In the genomic region with DNA sequence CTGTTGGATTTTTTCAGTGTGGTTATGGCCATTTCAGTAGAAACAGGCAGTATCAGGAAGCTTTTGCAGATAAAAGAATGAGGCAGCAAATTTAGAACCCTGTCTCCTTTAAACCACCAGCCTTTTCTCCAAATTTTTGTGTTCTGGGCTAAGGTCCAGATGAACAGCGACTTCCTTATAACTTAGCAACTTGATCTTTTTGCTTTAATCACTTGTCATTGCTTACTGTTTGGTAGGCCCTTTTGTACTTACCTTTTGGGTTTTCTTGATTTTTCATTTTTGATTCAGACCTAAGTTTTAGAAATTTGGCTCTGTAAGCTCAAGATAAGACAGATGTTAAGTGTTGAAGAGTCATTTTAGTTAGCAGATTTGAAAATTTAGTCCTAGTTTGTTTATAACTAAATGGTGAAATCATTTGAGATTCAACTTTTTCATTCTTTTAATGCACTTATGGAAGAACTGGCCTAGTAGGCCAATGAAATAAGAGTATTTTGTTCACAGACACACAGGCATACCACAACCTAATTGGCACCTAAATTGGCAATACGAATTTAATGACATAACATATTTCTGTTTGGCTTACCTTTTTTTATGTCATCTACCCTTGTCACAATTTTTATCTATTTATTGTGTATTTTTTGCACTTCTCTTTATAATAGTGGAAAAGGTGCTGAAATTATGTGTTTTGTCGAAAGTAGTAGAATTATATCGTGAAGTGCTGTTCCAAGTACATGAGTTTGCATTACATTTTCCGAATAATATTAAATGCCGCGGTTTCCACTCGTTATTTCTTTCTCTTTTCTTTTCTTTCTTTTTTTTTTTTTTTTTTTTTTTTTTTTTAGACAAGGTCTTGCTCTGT, we compare ENCODE assay signal across 8 cellular contexts. TPM values are rescaled to one million over a fixed set of nuclear protein-coding genes. Genes with fewer than 3 reads are reported as not detected.
DNase-seq lines count a peak whose midpoint lies in the region; ATAC-seq, FAIRE-seq and TF ChIP-seq lines count a peak whose summit lies in the region.

No MANE protein-coding gene starts in this region.

- H3K27me3 ChIP-seq in MM.1S (replicated peaks; ENCODE audit: insufficient read depth, low read length) (no peaks in the 10 kb centered on the region), neural progenitor cell (no peaks in the 10 kb centered on the region)

- H3K27ac Mint-ChIP-seq in Calu3 (ENCODE audit: unreplicated experiment) = peak overlapping the region; percentile 31
- H3K27ac Mint-ChIP-seq in neural progenitor cell = no peak overlapping the region

- H3K9ac ChIP-seq in MM.1S (ENCODE audit: low read length) (peak overlapping the region; percentile 72; the same call in 1 of the 2 replicates), neural progenitor cell (peak overlapping the region; percentile 47)

- H3K4me2 ChIP-seq in MM.1S (ENCODE audit: low read depth, low read length) = peak overlapping the region; percentile 85
- H3K4me2 ChIP-seq in neural progenitor cell = peak overlapping the region; percentile 78

- H3K4me3 Mint-ChIP-seq in Calu3 (ENCODE audit: low read depth, unreplicated experiment) = peak overlapping the region; percentile 96
- H3K4me3 Mint-ChIP-seq in neural progenitor cell = peak overlapping the region; percentile 93

- H3K9me3 Mint-ChIP-seq in Calu3 (ENCODE audit: low read depth, unreplicated experiment) (no peaks in the 10 kb centered on the region), neural progenitor cell (no peaks in the 10 kb centered on the region)

- H3K27me3 Mint-ChIP-seq in Calu3 (ENCODE audit: unreplicated experiment) = no peaks in the 10 kb centered on the region
- H3K27me3 Mint-ChIP-seq in neural progenitor cell (ENCODE audit: insufficient read depth, low read depth) = peaks cover 2% of the 10 kb centered on the region

- H4K20me1 ChIP-seq in MM.1S (ENCODE audit: insufficient read depth, low read length) (peaks cover 7% of the 10 kb centered on the region), neural progenitor cell (ENCODE audit: low read depth) (peaks cover 44% of the 10 kb centered on the region)

- TF ChIP-seq CTCF in Calu3 (IDR thresholded peaks at IDR 0.05; ENCODE audit: unreplicated experiment) (no peak), MM.1S (IDR thresholded peaks at IDR 0.05; ENCODE audit: low read length) (no peak), neural progenitor cell (IDR thresholded peaks at IDR 0.05) (no peak), GM13977 (IDR thresholded peaks at IDR 0.05; ENCODE audit: extremely low read depth, insufficient read depth, missing control alignments) (no peak)

- H3K9me2 ChIP-seq in MM.1S (replicated peaks; ENCODE audit: insufficient read depth, low read length) = no peaks in the 10 kb centered on the region

- no peak overlapping the region for H2AFZ ChIP-seq in MM.1S (ENCODE audit: low read length)
- H2AFZ ChIP-seq in neural progenitor cell (replicated peaks) = no peak overlapping the region

- H3K79me2 ChIP-seq in MM.1S (ENCODE audit: low read length) (peaks cover 67% of the 10 kb centered on the region), neural progenitor cell (ENCODE audit: low read depth) (peaks cover 69% of the 10 kb centered on the region)

- intact Hi-C loops in Calu3 (cut with micrococcal nuclease; ENCODE audit: unreplicated experiment) = loop anchor here (5.0 kb wide), 1 partner anchor 54 kb away; no protein-coding TSS in a partner anchor

- no TSS peak for BruUV-seq in Calu3 (replicated peaks; lab: Mats Ljungman, UMichigan)

- peaks cover 16% of the 10 kb centered on the region for H3K4me1 ChIP-seq in MM.1S (ENCODE audit: low read length)
- H3K4me1 ChIP-seq in neural progenitor cell = peaks cover 18% of the 10 kb centered on the region

- H3K4me3 ChIP-seq in MM.1S (ENCODE audit: low read length) (peak overlapping the region; percentile 82), neural progenitor cell (peak overlapping the region; percentile 83)

- H3K9me3 ChIP-seq in MM.1S (replicated peaks; ENCODE audit: insufficient read depth, low read length) = no peaks in the 10 kb centered on the region
- H3K9me3 ChIP-seq in neural progenitor cell (ENCODE audit: low read depth) = no peaks in the 10 kb centered on the region

- H3K27ac ChIP-seq in MM.1S (ENCODE audit: low read length) = no peak overlapping the region
- H3K27ac ChIP-seq in neural progenitor cell = peak overlapping the region; percentile 94

- H3K4me1 Mint-ChIP-seq in Calu3 (ENCODE audit: low read depth, unreplicated experiment) (peaks cover 10% of the 10 kb centered on the region), neural progenitor cell (peaks cover 23% of the 10 kb centered on the region)

- H3K36me3 ChIP-seq in MM.1S (replicated peaks; ENCODE audit: insufficient read depth, low read length) (no peaks in the 10 kb centered on the region), neural progenitor cell (no peaks in the 10 kb centered on the region)

- ATAC-seq in HG02870 (IDR thresholded peaks at IDR 0.05; ENCODE audit: unreplicated experiment) = no peak

- CTCF ChIA-PET in Calu3 (lab: Charles Lee) = interaction anchor here (2.8 kb wide), 1 partner anchor 12 kb away, joined by 11 read pairs; a partner anchor contains a TSS

- no peak for FAIRE-seq in GM19239 (lab: Jason Lieb, UNC)

- peaks cover 13% of the 10 kb centered on the region for H3F3A ChIP-seq in MM.1S (ENCODE audit: insufficient read depth, low read length)
- H3F3A ChIP-seq in neural progenitor cell (ENCODE audit: low read depth) = peaks cover 40% of the 10 kb centered on the region

- H3K36me3 Mint-ChIP-seq in Calu3 (ENCODE audit: insufficient read depth, unreplicated experiment) (peaks cover 27% of the 10 kb centered on the region), neural progenitor cell (peaks cover 4% of the 10 kb centered on the region)

- no peak for DNase-seq in Calu3
- no peak for DNase-seq in MM.1S
- peak; percentile 34 for DNase-seq in cerebellar cortex (ENCODE audit: low spot score)
- no peak for DNase-seq in neural progenitor cell (ENCODE audit: low spot score)
- DNase-seq in GM19239 (ENCODE audit: insufficient read length, low spot score) = no peak
- no peak for DNase-seq in GM13977 (ENCODE audit: low spot score)
- no peak for DNase-seq in DMS153 (lab: John Stamatoyannopoulos, UW)

- in situ Hi-C loops in GM13977 (cut with MboI; ENCODE audit: low pct_unique_long_range_greater_than_20kb, low sequenced_read_pairs, unreplicated experiment) = no loop called here

RNA-seq across cellular contexts. Expression of a gene that starts 2.1 kb away (rescaled TPM):
- 133 and 146 TPM in 2 replicates for total RNA-seq in Calu3 (2022)
- 279 and 281 TPM in 2 replicates for total RNA-seq in neural progenitor cell (ENCODE audit: low replicate concordance)

RNA-seq across cellular contexts. Expression of a gene that starts 12.2 kb away (rescaled TPM):
- total RNA-seq in Calu3 (2022) = 43.6 and 52.2 TPM in 2 replicates
- total RNA-seq in neural progenitor cell (ENCODE audit: low replicate concordance) = 18.5 and 19.5 TPM in 2 replicates
